In genomic region chr22:20916916-20917810, GRCh38 we compare ENCODE assay signal across 1 cellular context.
TF ChIP-seq lines count a peak whose summit lies in the region.

Gene CRKL (plus strand): TSS chr22:20917407. CDS start chr22:20917935, 528 bp downstream.

TF ChIP-seq in H1, 55 proteins besides CTCF, POLR2A, EP300 and RAD21:
- TF ChIP-seq SP1 (IDR thresholded peaks at IDR 0.05; ENCODE audit: low read depth, low read length): peak; percentile 37; the same call in 1 of the 2 replicates
- no peak; the same call in 1 of the 2 replicates for TF ChIP-seq EGR1 (IDR thresholded peaks at IDR 0.05; ENCODE audit: borderline replicate concordance, low read depth, low read length)
- no peak for TF ChIP-seq CHD1 (IDR thresholded peaks at IDR 0.05; ENCODE audit: low read depth, low read length)
- no peak for TF ChIP-seq USF2 (IDR thresholded peaks at IDR 0.05; ENCODE audit: low read length)
- TF ChIP-seq BRCA1 (IDR thresholded peaks at IDR 0.05; ENCODE audit: low read depth, low read length): no peak
- TF ChIP-seq POLR2AphosphoS5 (IDR thresholded peaks at IDR 0.05; ENCODE audit: low read depth, low read length): peak; percentile 87
- no peak for TF ChIP-seq HDAC6 (IDR thresholded peaks at IDR 0.05; ENCODE audit: low read depth, low read length)
- TF ChIP-seq KDM1A (IDR thresholded peaks at IDR 0.05; ENCODE audit: borderline replicate concordance, low read length): no peak
- no peak for TF ChIP-seq SIRT6 (IDR thresholded peaks at IDR 0.05; ENCODE audit: low read length)
- no peak for TF ChIP-seq CBX5 (IDR thresholded peaks at IDR 0.05; ENCODE audit: low read depth, low read length)
- peak; percentile 85 for TF ChIP-seq CREB1 (IDR thresholded peaks at IDR 0.05)
- peak; percentile 83 for TF ChIP-seq TAF7 (optimal IDR thresholded peaks at IDR 0.05; ENCODE audit: borderline replicate concordance, low read depth, low read length)
- peak; percentile 85 for TF ChIP-seq KDM4A (IDR thresholded peaks at IDR 0.05; ENCODE audit: low read depth, low read length, severe bottlenecking)
- no peak for TF ChIP-seq ATF2 (IDR thresholded peaks at IDR 0.05; ENCODE audit: low read length)
- TF ChIP-seq TCF12 (IDR thresholded peaks at IDR 0.05; ENCODE audit: low read depth, low read length): peak; percentile 81; the same call in 1 of the 2 replicates
- TF ChIP-seq ZNF274 (IDR thresholded peaks at IDR 0.05; ENCODE audit: borderline replicate concordance, extremely low read depth, low read length): no peak
- no peak for TF ChIP-seq GABPA (IDR thresholded peaks at IDR 0.05; ENCODE audit: borderline replicate concordance, insufficient read depth, low read length)
- peak; percentile 26 for TF ChIP-seq CEBPB (IDR thresholded peaks at IDR 0.05; ENCODE audit: low read depth, low read length)
- TF ChIP-seq SIX5 (IDR thresholded peaks at IDR 0.05; ENCODE audit: low read depth, low read length): no peak
- no peak for TF ChIP-seq ATF3 (IDR thresholded peaks at IDR 0.05; ENCODE audit: insufficient read depth, low read depth, low read length)
- TF ChIP-seq NANOG (IDR thresholded peaks at IDR 0.05; ENCODE audit: insufficient read depth, low read depth, low read length, poor library complexity, severe bottlenecking): no peak
- TF ChIP-seq JUND (IDR thresholded peaks at IDR 0.05; ENCODE audit: low read length): 0 out of 2 replicates have a peak, but pooled peaks have one; percentile 37
- TF ChIP-seq KDM5A (IDR thresholded peaks at IDR 0.05; ENCODE audit: low read length): no peak
- peak; percentile 85 for TF ChIP-seq TBP (IDR thresholded peaks at IDR 0.05; ENCODE audit: low read depth, low read length)
- peak; percentile 97 for TF ChIP-seq YY1 (IDR thresholded peaks at IDR 0.05; ENCODE audit: low read depth, low read length)
- TF ChIP-seq ASH2L (IDR thresholded peaks at IDR 0.05; ENCODE audit: low read length): peak; percentile 82
- 0 out of 2 replicates have a peak, but pooled peaks have one; percentile 7 for TF ChIP-seq SP4 (IDR thresholded peaks at IDR 0.05; ENCODE audit: low read length)
- peak; percentile 52; the same call in 1 of the 2 replicates for TF ChIP-seq GTF2F1 (IDR thresholded peaks at IDR 0.05; ENCODE audit: borderline replicate concordance, low read depth, low read length)
- TF ChIP-seq NRF1 (IDR thresholded peaks at IDR 0.05; ENCODE audit: low read depth, low read length): peak; percentile 80
- TF ChIP-seq BACH1 (IDR thresholded peaks at IDR 0.05; ENCODE audit: low read length): peak; percentile 59
- no peak for TF ChIP-seq BCL11A (IDR thresholded peaks at IDR 0.05; ENCODE audit: low read depth in 2 of 2, low read length in 2 of 2)
- peak; percentile 89 for TF ChIP-seq SAP30 (IDR thresholded peaks at IDR 0.05; ENCODE audit: insufficient read depth, insufficient replicate concordance, low read length)
- TF ChIP-seq RNF2 (IDR thresholded peaks at IDR 0.05; ENCODE audit: borderline replicate concordance, low read depth, low read length, missing control alignments, poor library complexity, severe bottlenecking): no peak
- no peak for TF ChIP-seq EZH2 (IDR thresholded peaks at IDR 0.05; ENCODE audit: low read depth, low read length, severe bottlenecking)
- TF ChIP-seq RXRA (IDR thresholded peaks at IDR 0.05; ENCODE audit: insufficient read depth, low read depth, low read length): no peak
- peak in 1 of 2 experiments; percentile 54; a peak in 2 of 4 replicates for TF ChIP-seq HDAC2 (IDR thresholded peaks at IDR 0.05; ENCODE audit: borderline replicate concordance in 1 of 2, low read depth in 2 of 2, low read length in 2 of 2)
- no peak for TF ChIP-seq POU5F1 (IDR thresholded peaks at IDR 0.05; ENCODE audit: low read depth, low read length)
- TF ChIP-seq MAFK (IDR thresholded peaks at IDR 0.05; ENCODE audit: low read depth, low read length): no peak
- no peak for TF ChIP-seq CBX8 (IDR thresholded peaks at IDR 0.05; ENCODE audit: borderline replicate concordance, low read depth, low read length)
- no peak for TF ChIP-seq SP2 (IDR thresholded peaks at IDR 0.05; ENCODE audit: low read length)
- TF ChIP-seq FOSL1 (IDR thresholded peaks at IDR 0.05; ENCODE audit: insufficient read depth, low read depth, low read length): no peak
- TF ChIP-seq JUN (IDR thresholded peaks at IDR 0.05; ENCODE audit: low read depth, low read length): no peak
- TF ChIP-seq E2F6 (IDR thresholded peaks at IDR 0.05): no peak
- peak; percentile 52; the same call in 1 of the 2 replicates for TF ChIP-seq CHD2 (IDR thresholded peaks at IDR 0.05; ENCODE audit: low read length)
- peak; percentile 96 for TF ChIP-seq TAF1 (IDR thresholded peaks at IDR 0.05; ENCODE audit: low read depth, low read length)
- peak; percentile 11; the same call in 1 of the 2 replicates for TF ChIP-seq TEAD4 (IDR thresholded peaks at IDR 0.05; ENCODE audit: low read depth, low read length)
- TF ChIP-seq PHF8 (conservative IDR thresholded peaks at IDR 0.05; ENCODE audit: low read depth, low read length): peak; percentile 87
- peak; percentile 73 for TF ChIP-seq CTBP2 (IDR thresholded peaks at IDR 0.05; ENCODE audit: borderline replicate concordance, insufficient read depth, insufficient read length, low read length)
- TF ChIP-seq SIN3A (conservative IDR thresholded peaks at IDR 0.05 in 1 of 2, IDR thresholded peaks at IDR 0.05 in 1 of 2; ENCODE audit: low read depth in 1 of 2, low read length in 2 of 2): peak; percentile 88 to 97; a peak in 3 of 4 replicates
- peak; percentile 84 for TF ChIP-seq MAX (IDR thresholded peaks at IDR 0.05)
